ENCODE assay signal across 7 cellular contexts in the genomic region with DNA sequence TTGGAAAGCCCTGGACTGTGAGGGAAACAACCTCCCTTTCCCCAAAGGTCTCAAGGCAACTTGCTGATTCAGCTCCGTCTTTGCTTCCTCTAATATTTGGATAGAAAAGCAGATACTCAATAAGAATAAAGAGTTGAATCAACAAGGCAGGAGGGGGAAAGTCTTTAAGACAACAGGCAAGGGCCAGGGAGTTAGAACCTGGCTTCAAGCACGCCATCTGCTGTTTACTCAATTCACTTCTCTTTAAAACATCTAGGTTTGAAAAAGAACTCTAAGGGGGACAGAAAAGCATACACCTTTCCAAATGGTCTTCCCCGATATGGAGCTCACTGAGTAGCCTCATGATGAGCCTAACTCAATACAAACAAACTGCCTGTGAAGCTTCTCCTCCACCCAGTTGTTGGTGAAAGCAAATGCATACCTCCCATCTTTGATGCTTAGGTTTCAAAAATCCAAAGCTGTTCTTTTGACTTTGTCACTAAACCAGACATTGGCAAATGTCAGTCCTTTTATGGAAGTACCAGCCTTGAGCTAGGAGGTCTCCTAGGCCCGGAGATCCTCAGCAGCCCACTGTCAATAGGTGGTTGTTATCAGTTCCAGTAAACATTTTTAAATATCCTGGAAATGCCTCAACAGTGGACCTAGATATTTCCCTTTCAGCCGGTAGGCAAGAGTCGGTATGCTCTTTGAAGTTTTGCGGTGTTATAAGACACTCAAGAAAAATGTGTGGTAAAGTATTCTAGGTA.
DNase-seq lines count a peak whose midpoint lies in the region; TF ChIP-seq lines count a peak whose summit lies in the region.

No MANE protein-coding gene starts in this region.

- H3K14ac ChIP-seq in trophoblast cell (ENCODE audit: low read length): peak overlapping the region; percentile 48

- no peaks in the 10 kb centered on the region for H3K36me3 ChIP-seq in GM06990 (ENCODE audit: control insufficient read depth, insufficient read depth, low read length)
- no peaks in the 10 kb centered on the region for H3K36me3 ChIP-seq in ectodermal cell (ENCODE audit: control insufficient read depth, insufficient read depth, low read length)
- no peaks in the 10 kb centered on the region for H3K36me3 ChIP-seq in trophoblast cell (ENCODE audit: control insufficient read depth in 1 of 2, insufficient read depth in 2 of 2, low read length in 2 of 2)

- peak overlapping the region; percentile 12 for H3K18ac ChIP-seq in trophoblast cell (ENCODE audit: low read length)

- DNase-seq in GM06990 (ENCODE audit: extremely low read depth, insufficient read length): no peak
- DNase-seq in LNCaP clone FGC (ENCODE audit: low read depth): no peak
- peak in 1 of 2 donors; percentile 67 for DNase-seq in trophoblast cell
- DNase-seq in stimulated activated CD4-positive, alpha-beta T cell treated with anti-CD3 and anti-CD28 coated beads, Interleukin-2, amount 100 ng/mL, for 48 hours: no peak
- no peak for DNase-seq in occipital lobe (lab: John Stamatoyannopoulos, UW)
- DNase-seq in NCI-H2171 treated with DMSO at 0.1 percent for 48 hours (lab: John Stamatoyannopoulos, UW): no peak

- H2BK5ac ChIP-seq in trophoblast cell (ENCODE audit: low read depth, low read length, poor library complexity): peak overlapping the region; percentile 9

- no peak overlapping the region for H4K12ac ChIP-seq in trophoblast cell (ENCODE audit: low read depth, low read length)

- peaks cover 20% of the 10 kb centered on the region for H3K4me1 ChIP-seq in ectodermal cell (ENCODE audit: control insufficient read depth, insufficient read depth, low read length)
- peaks cover 21 to 23% of the 10 kb centered on the region in 2 experiments for H3K4me1 ChIP-seq in trophoblast cell (ENCODE audit: control insufficient read depth in 1 of 2, insufficient read depth in 2 of 2, low read length in 2 of 2)

- H3K9ac ChIP-seq in trophoblast cell (ENCODE audit: low read length): no peak overlapping the region

- H2BK12ac ChIP-seq in trophoblast cell (ENCODE audit: low read length): no peak overlapping the region

- no peak overlapping the region for H3K23ac ChIP-seq in trophoblast cell (ENCODE audit: low read length)

- no peaks in the 10 kb centered on the region for H3K27me3 ChIP-seq in GM06990 (replicated peaks; ENCODE audit: control insufficient read depth, insufficient read depth, low read length)
- no peaks in the 10 kb centered on the region for H3K27me3 ChIP-seq in ectodermal cell (ENCODE audit: control insufficient read depth, insufficient read depth, low read length, poor library complexity, severe bottlenecking)
- H3K27me3 ChIP-seq in trophoblast cell (ENCODE audit: insufficient read depth, low read length): no peaks in the 10 kb centered on the region

- peaks cover 16% of the 10 kb centered on the region for H3K79me1 ChIP-seq in trophoblast cell (ENCODE audit: low read length)

- peak overlapping the region; percentile 50 for H2BK120ac ChIP-seq in trophoblast cell (ENCODE audit: insufficient read depth, low read length, poor library complexity)

- H3K4me2 ChIP-seq in trophoblast cell (ENCODE audit: low read length): peak overlapping the region; percentile 35

- H3K4me3 ChIP-seq in GM06990 (replicated peaks; ENCODE audit: low read depth, low read length): no peak overlapping the region
- no peak overlapping the region for H3K4me3 ChIP-seq in LNCaP clone FGC (ENCODE audit: low read depth, low read length)
- no peak overlapping the region for H3K4me3 ChIP-seq in ectodermal cell (ENCODE audit: insufficient read depth, low read depth, low read length)
- H3K4me3 ChIP-seq in trophoblast cell (ENCODE audit: low read depth, low read length): no peak overlapping the region

- H2AK5ac ChIP-seq in trophoblast cell (ENCODE audit: low read length): no peak overlapping the region

- no peak overlapping the region for H3K4ac ChIP-seq in trophoblast cell (ENCODE audit: low read depth, low read length)

- peak overlapping the region; percentile 12 for H3K27ac ChIP-seq in ectodermal cell (ENCODE audit: insufficient read depth, low read depth, low read length, poor library complexity, severe bottlenecking)
- peak overlapping the region; percentile 59 for H3K27ac ChIP-seq in trophoblast cell (ENCODE audit: low read depth, low read length)

- no peak overlapping the region for H4K91ac ChIP-seq in trophoblast cell (ENCODE audit: low read depth, low read length)

- no peak overlapping the region for H2AFZ ChIP-seq in trophoblast cell (ENCODE audit: insufficient read depth, low read length, poor library complexity)

- TF ChIP-seq CTCF in GM06990 (IDR thresholded peaks at IDR 0.05; ENCODE audit: insufficient read depth, low read length, poor library complexity, severe bottlenecking) (peak; percentile 41), LNCaP clone FGC (IDR thresholded peaks at IDR 0.05; ENCODE audit: control insufficient read depth, extremely low read depth, insufficient read depth) (peak; percentile 37)

- H3K79me2 ChIP-seq in trophoblast cell (ENCODE audit: control insufficient read depth, insufficient read depth, low read length, poor library complexity): peaks cover 2% of the 10 kb centered on the region

- WGBS in ectodermal cell, 2 experiments: 71 to 72% methylated on average over 6 to 7 of the region's 7 CpGs
- WGBS in trophoblast cell (ENCODE audit: extremely low coverage, insufficient coverage, insufficient read length): no CpG with 5 or more reads among the region's 7 CpGs

- peak overlapping the region; percentile 1 for H4K8ac ChIP-seq in trophoblast cell (ENCODE audit: low read depth, low read length)

- H3K9me3 ChIP-seq in ectodermal cell (ENCODE audit: control insufficient read depth, low read length) (no peaks in the 10 kb centered on the region), trophoblast cell (ENCODE audit: insufficient read depth, low read depth, low read length) (no peaks in the 10 kb centered on the region)
